Comparison of ENCODE assay signal across 8 cellular contexts in genomic region chr7:47945261-47946015, GRCh38. TPM values are rescaled to one million over a fixed set of nuclear protein-coding genes. Genes with fewer than 3 reads are reported as not detected.
DNase-seq lines count a peak whose midpoint lies in the region; ATAC-seq and TF ChIP-seq lines count a peak whose summit lies in the region.

No MANE protein-coding gene starts in this region.

- no peaks in the 10 kb centered on the region for H3K36me3 ChIP-seq in sigmoid colon

- no peaks in the 10 kb centered on the region for H3K9me3 ChIP-seq in sigmoid colon

- H3K27me3 ChIP-seq in sigmoid colon = no peaks in the 10 kb centered on the region

- TF ChIP-seq CTCF in AG09309 (IDR thresholded peaks at IDR 0.05; ENCODE audit: control insufficient read depth, insufficient read depth, low read depth, low read length, missing control alignments) (peak; percentile 69), sigmoid colon (IDR thresholded peaks at IDR 0.05) (peak; percentile 22 to 74 (median 62))

- H3K4me1 ChIP-seq in sigmoid colon = no peaks in the 10 kb centered on the region

- H3K9me3 Mint-ChIP-seq in activated naive CD4-positive, alpha-beta T cell treated with anti-CD3 and anti-CD28 coated beads, Interleukin-2, amount 50 U/mL, for 72 hours = no peaks in the 10 kb centered on the region

- TF ChIP-seq POLR2A in sigmoid colon (IDR thresholded peaks at IDR 0.05) = no peak

- H3K4me3 ChIP-seq in AG09309 (ENCODE audit: control insufficient read depth, low read depth, low read length) (no peak overlapping the region), sigmoid colon (no peak overlapping the region)

- in situ Hi-C loops in KBM-7 (cut with MboI; ENCODE audit: low pct_unique_long_range_greater_than_20kb, low sequenced_read_pairs) = loop anchor here (10.0 kb wide), 1 partner anchor 169 kb away; no protein-coding TSS in a partner anchor

- no peak for DNase-seq in AG09309 (ENCODE audit: low read depth)
- DNase-seq in KBM-7 = peak; percentile 64
- DNase-seq in activated naive CD4-positive, alpha-beta T cell treated with anti-CD3 and anti-CD28 coated beads, Interleukin-2, amount 50 U/mL, for 72 hours (ENCODE audit: low spot score in 2 of 2) = peak in 1 of 2 donors; percentile 78
- DNase-seq in left cardiac atrium = peak; percentile 88
- DNase-seq in sigmoid colon = peak; percentile 80

- no peaks in the 10 kb centered on the region for H3K36me3 Mint-ChIP-seq in activated naive CD4-positive, alpha-beta T cell treated with anti-CD3 and anti-CD28 coated beads, Interleukin-2, amount 50 U/mL, for 72 hours

- intact Hi-C loops in left cardiac atrium (cut with DNase I) = loop anchor here (2.0 kb wide), 2 partner anchors 23 to 163 kb away; no protein-coding TSS in a partner anchor
- intact Hi-C loops in sigmoid colon (cut with DNase I) = loop anchor here (1.0 kb wide), 1 partner anchor 165 kb away; no protein-coding TSS in a partner anchor

- TF ChIP-seq EP300 in sigmoid colon (IDR thresholded peaks at IDR 0.05) = no peak

- peak; percentile 73 for ATAC-seq in GM18511 (IDR thresholded peaks at IDR 0.05; ENCODE audit: unreplicated experiment)
- ATAC-seq in SK-N-SH treated with all-trans-retinoic acid at 6 μM for 48 hours = peak; percentile 66
- peak; percentile 61 to 64 for ATAC-seq in activated naive CD4-positive, alpha-beta T cell treated with anti-CD3 and anti-CD28 coated beads, Interleukin-2, amount 50 U/mL, for 72 hours
- ATAC-seq in left cardiac atrium = no peak
- ATAC-seq in GM21737 (IDR thresholded peaks at IDR 0.05; ENCODE audit: unreplicated experiment) = no peak

- WGBS in sigmoid colon, 2 donors = 51 to 55% methylated on average over 8 of the region's 8 CpGs

- H3K27ac Mint-ChIP-seq in activated naive CD4-positive, alpha-beta T cell treated with anti-CD3 and anti-CD28 coated beads, Interleukin-2, amount 50 U/mL, for 72 hours = no peak overlapping the region

- H3K27ac ChIP-seq in sigmoid colon = peak overlapping the region in 1 of 4 donors; percentile 18

TF ChIP-seq in SK-N-SH treated with all-trans-retinoic acid at 6 μM for 48 hours, 23 proteins besides CTCF, POLR2A, EP300 and RAD21:
- peak; percentile 66 for TF ChIP-seq ZNF70 (CRISPR knock-in tag; IDR thresholded peaks at IDR 0.05)
- no peak for TF ChIP-seq ZFP30 (CRISPR knock-in tag; IDR thresholded peaks at IDR 0.05)
- TF ChIP-seq TSHZ2 (CRISPR knock-in tag; IDR thresholded peaks at IDR 0.05) = no peak
- no peak for TF ChIP-seq PATZ1 (CRISPR knock-in tag; IDR thresholded peaks at IDR 0.05; ENCODE audit: borderline replicate concordance)
TF ChIP-seq in SK-N-SH treated with all-trans-retinoic acid at 6 μM for 48 hours: peak in this region for 1.

RNA-seq across cellular contexts. Expression of gene PKD1L1, which starts 2.8 kb away (rescaled TPM):
- total RNA-seq in activated naive CD4-positive, alpha-beta T cell treated with anti-CD3 and anti-CD28 coated beads, Interleukin-2, amount 50 U/mL, for 72 hours = under 1 TPM; 0.05 to 0.14 TPM
- total RNA-seq in left cardiac atrium = 1 to 10 TPM in 1 of 2 donors, under 1 TPM in 1; 0.68 to 1.8 TPM
- total RNA-seq in sigmoid colon = under 1 TPM; 0.16 to 0.71 (median 0.41) TPM
- 1 to 10 TPM in 1 of 3 donors, under 1 TPM in 1, not detected in 1; 0.70 to 1.2 TPM for polyA plus RNA-seq in sigmoid colon

RNA-seq across cellular contexts. Expression of gene HUS1, which starts 34.0 kb away (rescaled TPM):
- total RNA-seq in activated naive CD4-positive, alpha-beta T cell treated with anti-CD3 and anti-CD28 coated beads, Interleukin-2, amount 50 U/mL, for 72 hours = 10 to 100 TPM; 33.7 to 76.2 TPM
- total RNA-seq in left cardiac atrium (10 to 100 TPM; 27.2 to 28.4 TPM), sigmoid colon (10 to 100 TPM; 17.9 to 35.0 (median 27.8) TPM)
- polyA plus RNA-seq in sigmoid colon = 10 to 100 TPM; 15.7 to 25.7 (median 22.8) TPM

Comparison
In these comparisons a context has a peak if more than half of its experiments do, and no peak if none do; other contexts are left out.
1. ATAC-seq: peak in GM18511 (single experiment), SK-N-SH treated with all-trans-retinoic acid at 6 μM for 48 hours (single experiment) and activated naive CD4-positive, alpha-beta T cell treated with anti-CD3 and anti-CD28 coated beads, Interleukin-2, amount 50 U/mL, for 72 hours (2 of 2); none in left cardiac atrium (0 of 2) and GM21737 (single experiment).